ENCODE assay signal across 9 cellular contexts in the genomic region with DNA sequence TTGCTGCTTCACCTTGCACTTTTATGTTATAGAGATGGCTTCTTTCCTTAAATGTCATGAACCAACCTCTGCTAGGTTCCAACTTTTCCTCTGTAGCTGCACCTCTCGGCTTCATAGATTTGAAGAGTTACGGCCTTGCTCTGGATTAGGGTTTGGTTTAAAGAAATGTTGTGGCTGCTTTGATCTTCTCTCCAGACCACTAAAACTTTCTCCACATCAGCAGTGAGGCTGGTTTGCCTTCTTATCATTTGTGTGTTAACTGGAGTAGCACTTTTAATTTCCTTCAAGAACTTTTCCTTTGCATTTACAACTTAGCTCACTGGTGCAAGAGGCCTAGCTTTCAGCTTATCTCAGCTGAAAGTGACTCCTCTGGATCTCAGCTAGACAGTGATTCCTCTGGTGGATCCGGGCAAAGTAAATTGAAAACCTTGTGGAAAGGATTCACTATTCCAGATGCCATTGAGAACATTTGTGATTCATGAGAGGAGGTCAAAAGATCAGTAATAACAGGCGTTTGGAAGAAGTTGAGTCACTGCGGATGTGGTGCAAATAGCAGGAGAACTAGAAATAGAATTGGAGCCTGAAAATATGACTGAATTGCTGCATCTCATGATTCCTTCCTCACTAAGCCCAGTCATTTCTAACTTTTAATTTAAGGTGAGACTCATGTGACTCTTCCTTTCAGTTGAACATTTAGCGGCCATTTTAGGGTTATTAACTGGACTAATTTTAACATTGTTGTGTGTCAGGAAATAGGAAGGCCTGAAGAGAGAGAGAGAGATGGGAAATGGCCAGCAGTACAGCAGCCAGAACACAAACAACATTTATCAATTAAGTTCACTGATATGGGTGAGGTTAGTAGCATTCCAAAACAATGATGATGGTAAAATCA. TPM values are rescaled to one million over a fixed set of nuclear protein-coding genes. Genes with fewer than 3 reads are reported as not detected.
DNase-seq lines count a peak whose midpoint lies in the region; ATAC-seq, FAIRE-seq and TF ChIP-seq lines count a peak whose summit lies in the region.
"Had no signal": no experiment of that assay in that cellular context is flagged by ENCODE, and none has a peak within 500 bp of the region (broad histone marks: within the 10 kb centered on the region; RNA-seq: fewer than 3 reads in every experiment).

No MANE protein-coding gene starts in this region.

- intact Hi-C loops in GM12878 (cut with micrococcal nuclease; ENCODE audit: unreplicated experiment) (loop anchor here (1.0 to 10.0 kb wide), 3 partner anchors 16 to 495 kb away; partner anchors contain the start of genes RGS1, RO60 and UCHL5), pancreas (cut with DNase I) (no loop called here), spleen (cut with DNase I; ENCODE audit: low total_unique reads) (no loop called here)

- peak; percentile 47 for FAIRE-seq in GM12878 (lab: Jason Lieb, UNC)
- FAIRE-seq in pancreas (lab: Jason Lieb, UNC): no peak

- BruUV-seq in GM12878 (replicated peaks; lab: Mats Ljungman, UMichigan): no TSS peak

- H3K36me3 ChIP-seq in GM12878 (ENCODE audit: control insufficient read depth in 2 of 2, insufficient read depth in 2 of 2, low read length in 1 of 2) (no peaks in the 10 kb centered on the region), pancreas (no peaks in the 10 kb centered on the region), spleen (no peaks in the 10 kb centered on the region)
- H3K36me3 ChIP-seq: upper lobe of left lung had no signal

- H3K9ac ChIP-seq in GM12878 (ENCODE audit: control insufficient read depth, insufficient read depth, low read length): peak overlapping the region; percentile 37; the same call in 1 of the 2 replicates

- RAD21 ChIA-PET in GM12878 (lab: Charles Lee; ENCODE audit: unreplicated experiment): interaction anchor here (0.8 to 3.4 kb wide), 10 partner anchors 9 to 52 kb away, joined by 3 to 24 read pairs (median 5); no protein-coding TSS in a partner anchor

- TF ChIP-seq EP300 in GM12878 (IDR thresholded peaks at IDR 0.05; ENCODE audit: borderline replicate concordance in 1 of 2, control insufficient read depth in 1 of 2, low read depth in 2 of 2, low read length in 2 of 2): peak; percentile 93 to 99

- in situ Hi-C loops in GM12878 (cut with MboI): no loop called here

- H3K27me3 ChIP-seq in AG04450 (ENCODE audit: control insufficient read depth, insufficient read depth, low read length): no peaks in the 10 kb centered on the region
- H3K27me3 ChIP-seq in GM12878 (replicated peaks in 1 of 2; ENCODE audit: control insufficient read depth in 2 of 2, insufficient read depth in 2 of 2, low read length in 1 of 2): no peaks in the 10 kb centered on the region
- no peaks in the 10 kb centered on the region for H3K27me3 ChIP-seq in pancreas
- no peaks in the 10 kb centered on the region for H3K27me3 ChIP-seq in spleen (replicated peaks in 1 of 7)
- H3K27me3 ChIP-seq: upper lobe of left lung had no signal

- H3K4me1 ChIP-seq in GM12878 (ENCODE audit: control insufficient read depth, insufficient read depth, low read length) (peaks cover 3% of the 10 kb centered on the region; the same call in 1 of the 2 replicates), pancreas (peaks cover 0 to 3% (median 0%) of the 10 kb centered on the region in 3 donors), spleen (no peaks in the 10 kb centered on the region)
- H3K4me1 ChIP-seq: upper lobe of left lung had no signal

- WGBS in GM12878 (ENCODE audit: insufficient coverage, insufficient replicate concordance, low lambda C conversion rate, missing lambda C conversion rate): 36% methylated on average over 6 of the region's 6 CpGs
- WGBS in pancreas, 2 donors: 70 to 72% methylated on average over 6 of the region's 6 CpGs
- WGBS in spleen, 5 donors: 59 to 76% (median 70%) methylated on average over 6 of the region's 6 CpGs

- CTCF ChIA-PET in AG04450 (lab: Charles Lee) (interaction anchor here (1.0 kb wide), 1 partner anchor 9 kb away, joined by 3 read pairs; no protein-coding TSS in a partner anchor), GM12878 (lab: Yijun Ruan, JAX) (interaction anchor here (0.7 to 1.9 kb wide), 7 partner anchors 8 to 82 kb away, joined by 3 to 6 read pairs (median 5); no protein-coding TSS in a partner anchor)

- H3K79me2 ChIP-seq in GM12878 (ENCODE audit: control insufficient read depth, insufficient read depth, low read length): peaks cover 4% of the 10 kb centered on the region

- peak overlapping the region; percentile 88 for H3K27ac ChIP-seq in AG04450 (ENCODE audit: low read depth, low read length)
- peak overlapping the region; percentile 79 for H3K27ac ChIP-seq in GM12878 (ENCODE audit: control insufficient read depth, insufficient read depth)
- peak overlapping the region in 2 of 4 donors; percentile 38 to 39 for H3K27ac ChIP-seq in pancreas
- peak overlapping the region in 1 of 8 donors; percentile 31 for H3K27ac ChIP-seq in spleen

- H3K4me2 ChIP-seq in GM12878 (ENCODE audit: control insufficient read depth, insufficient read depth): peak overlapping the region; percentile 44; the same call in 1 of the 2 replicates

- POLR2A ChIA-PET in AG04450 (lab: Yijun Ruan, JAX) (interaction anchor here (0.6 to 1.0 kb wide), 3 partner anchors 14 to 74 kb away, joined by 3 to 4 read pairs (median 3); no protein-coding TSS in a partner anchor), GM12878 (lab: Charles Lee) (interaction anchor here (0.6 to 2.9 kb wide), 9 partner anchors 9 to 42 kb away, joined by 3 to 19 read pairs (median 8); no protein-coding TSS in a partner anchor)

- no peak for TF ChIP-seq CTCF in AG04450 (IDR thresholded peaks at IDR 0.05; ENCODE audit: low read depth, low read length)
- no peak for TF ChIP-seq CTCF in GM12878 (IDR thresholded peaks at IDR 0.05 in 2 of 3, conservative IDR thresholded peaks at IDR 0.05 in 1 of 3; ENCODE audit: control insufficient read depth in 2 of 3, extremely low read depth in 1 of 3, insufficient read depth in 1 of 3, low read depth in 3 of 3, low read length in 3 of 3)
- no peak for TF ChIP-seq CTCF in pancreas (IDR thresholded peaks at IDR 0.05)
- TF ChIP-seq CTCF in spleen (IDR thresholded peaks at IDR 0.05 in 8 of 11, conservative IDR thresholded peaks at IDR 0.05 in 3 of 11): no peak

- ATAC-seq in GM19324 (IDR thresholded peaks at IDR 0.05; ENCODE audit: low FRiP score, unreplicated experiment): peak; percentile 57
- peak; percentile 80 for ATAC-seq in HG03469 (IDR thresholded peaks at IDR 0.05; ENCODE audit: unreplicated experiment)
- peak; percentile 54 for ATAC-seq in GM12878
- peak in 3 of 4 donors; percentile 52 to 64 (median 55) for ATAC-seq in pancreas
- no peak for ATAC-seq in HG03139 (IDR thresholded peaks at IDR 0.05; ENCODE audit: unreplicated experiment)

- SMC1A ChIA-PET in GM12878 (lab: Charles Lee; ENCODE audit: uncharacterized antibody, unreplicated experiment): interaction anchor here (0.8 to 3.5 kb wide), 13 partner anchors 8 to 52 kb away, joined by 3 to 27 read pairs (median 10); no protein-coding TSS in a partner anchor

- DNase-seq in AG04450 (ENCODE audit: low read depth, low spot score) (peak; percentile 79), GM12878 (ENCODE audit: low read depth, low spot score) (no peak), pancreas (no peak), spleen (no peak), SK-N-DZ (ENCODE audit: low spot score) (no peak)
- DNase-seq: upper lobe of left lung had no signal

- peak overlapping the region; percentile 73 for H2AFZ ChIP-seq in GM12878 (ENCODE audit: control insufficient read depth, low read depth, low read length)

- no peaks in the 10 kb centered on the region for H4K20me1 ChIP-seq in GM12878 (ENCODE audit: control insufficient read depth, insufficient read depth)

- H3K9me3 ChIP-seq in AG04450 (ENCODE audit: control insufficient read depth, insufficient read depth, low read length) (no peaks in the 10 kb centered on the region), GM12878 (replicated peaks; ENCODE audit: control insufficient read depth, insufficient read depth, low read length) (no peaks in the 10 kb centered on the region; the same call in 2 of the 3 replicates), pancreas (no peaks in the 10 kb centered on the region), spleen (no peaks in the 10 kb centered on the region)
- H3K9me3 ChIP-seq: upper lobe of left lung had no signal

- TF ChIP-seq RAD21 in GM12878 (IDR thresholded peaks at IDR 0.05; ENCODE audit: insufficient read depth, low read depth, low read length): peak; percentile 14; the same call in 1 of the 2 replicates

- no peak overlapping the region for H3K4me3 ChIP-seq in AG04450 (ENCODE audit: low read depth, low read length)
- H3K4me3 ChIP-seq in GM12878: peak overlapping the region; percentile 23; the same call in 1 of the 2 replicates
- no peak overlapping the region for H3K4me3 ChIP-seq in pancreas
- no peak overlapping the region for H3K4me3 ChIP-seq in spleen
- H3K4me3 ChIP-seq: upper lobe of left lung had no signal

- TF ChIP-seq POLR2A in GM12878 (IDR thresholded peaks at IDR 0.05; ENCODE audit: low read depth, low read length) (no peak), spleen (IDR thresholded peaks at IDR 0.05) (no peak)

TF ChIP-seq in GM12878, 131 proteins besides CTCF, POLR2A, EP300 and RAD21 (continues in another document):
- no peak for TF ChIP-seq ZZZ3 (IDR thresholded peaks at IDR 0.05; ENCODE audit: control insufficient read depth, insufficient read length, low read depth)

RNA-seq across cellular contexts. Expression of gene RGS1, which starts 16.2 kb away (rescaled TPM):
- polyA plus RNA-seq in AG04450 (2011; rRNA removed): not detected in 2 replicates
- not detected in 2 replicates for polyA minus RNA-seq in AG04450 (2011; rRNA and poly(A)+ RNA removed)
- 1,986 and 2,133 TPM in 2 replicates for total RNA-seq in GM12878 (2013; cell fraction: nucleolus; rRNA removed)
- 43.7 and 68.1 TPM in 2 replicates for total RNA-seq in GM12878 (2014; rRNA removed)
- total RNA-seq in GM12878 (2014; rRNA removed; fragmentation: Illumina TruSeq; extraction: Trizol): 61.3 and 76.2 TPM in 2 replicates
- total RNA-seq in GM12878 (2021): 38.5 and 45.8 TPM in 2 replicates
- polyA plus RNA-seq in GM12878 (2011; ENCODE audit: low read depth): 60.0 TPM
- polyA plus RNA-seq in GM12878 (2011; rRNA removed): 882 and 1,502 TPM in 2 replicates
- polyA plus RNA-seq in GM12878 (2011; cell fraction: cytosol; rRNA removed): 230 and 358 TPM in 2 replicates
- polyA plus RNA-seq in GM12878 (2011; cell fraction: nucleus; rRNA removed): 346 and 598 TPM in 2 replicates
- polyA plus RNA-seq in GM12878 (2012): 92.1 and 280 TPM in 2 replicates
- polyA plus RNA-seq in GM12878 (2014; fragmentation: Illumina TruSeq; extraction: Trizol): 48.2 and 72.9 TPM in 2 replicates
- 10 to 100 TPM; 50.8 to 52.2 TPM for polyA plus RNA-seq in GM12878 (2014; fragmentation: Nextera tagmentation; extraction: Ambion mirVana)
- polyA plus RNA-seq in GM12878 (2014; rRNA removed): 26.6 and 38.0 TPM in 2 replicates
- polyA plus RNA-seq in GM12878 (2016; fragmentation: Nextera tagmentation; extraction: Ambion mirVana): 10 to 100 TPM; 20.7 to 21.3 TPM
- 283 and 396 TPM in 2 replicates for polyA minus RNA-seq in GM12878 (2011; rRNA and poly(A)+ RNA removed)
- 140 and 173 TPM in 2 replicates for polyA minus RNA-seq in GM12878 (2011; cell fraction: cytosol; rRNA and poly(A)+ RNA removed)
- polyA minus RNA-seq in GM12878 (2011; cell fraction: nucleus; rRNA and poly(A)+ RNA removed): 1,153 and 1,417 TPM in 2 replicates
- 10 to 100 TPM in 2 of 6 donors, 1 to 10 TPM in 3, under 1 TPM in 1; 0.55 to 77.1 (median 2.7) TPM for total RNA-seq in pancreas
- polyA plus RNA-seq in pancreas: 1 to 10 TPM; 1.7 to 2.5 TPM
- 100 to 1,000 TPM in 2 of 7 donors, 10 to 100 TPM in 5; 27.0 to 261 (median 83.3) TPM for total RNA-seq in spleen
- 10 to 100 TPM; 15.9 to 73.2 (median 24.0) TPM for polyA plus RNA-seq in spleen
- not detected in 2 replicates for polyA plus RNA-seq in SK-N-DZ (2014; cell fraction: cytosol; rRNA removed)
- not detected in 2 replicates for polyA plus RNA-seq in SK-N-DZ (2014; cell fraction: nucleus; rRNA removed)

Comparison
In these comparisons a context has a peak if more than half of its experiments do, and no peak if none do; other contexts are left out.
1. RNA of gene RGS1, which starts 16.2 kb away (polyA plus RNA-seq): 20.7 to 1,502 TPM in GM12878 and 15.9 to 73.2 TPM in spleen; 1.7 to 2.5 TPM in pancreas and not detected in AG04450; every median in the first group is over 4 times any median in the second.